7 cellular contexts compared by ENCODE assay signal in genomic region chr19:3785938-3786824, GRCh38. TPM values are rescaled to one million over a fixed set of nuclear protein-coding genes. Genes with fewer than 3 reads are reported as not detected.
A peak's percentile ranks its signal among the peaks of the same experiment; 100 is the strongest.
DNase-seq lines count a peak whose midpoint lies in the region; ATAC-seq and TF ChIP-seq lines count a peak whose summit lies in the region.

Gene MATK, minus strand, starts transcription at chr19:3786381. Its CDS starts 1,246 bp downstream, at chr19:3785135.

- DNase-seq in WERI-Rb-1 (no peak), hepatocyte (ENCODE audit: low spot score) (no peak), COR-L47 (lab: John Stamatoyannopoulos, UW) (no peak)
- peak; percentile 35 for DNase-seq in stimulated activated CD8-positive, alpha-beta memory T cell treated with anti-CD3 and anti-CD28 coated beads, Interleukin-4, amount 100 ng/mL, for 24 hours (ENCODE audit: low read depth)

- no peak within 1 kb of the TSS for H2AFZ ChIP-seq in hepatocyte

- TF ChIP-seq CTCF in WERI-Rb-1 (IDR thresholded peaks at IDR 0.05; ENCODE audit: low read depth, low read length) (no peak), hepatocyte (IDR thresholded peaks at IDR 0.05; ENCODE audit: poor library complexity) (no peak)

- H3K36me3 ChIP-seq in HUES6 (ENCODE audit: control insufficient read depth, insufficient read depth, low read length) (peaks cover 8% of the 10 kb centered on the region; the same call in 1 of the 2 replicates), WERI-Rb-1 (peaks cover 31% of the 10 kb centered on the region), hepatocyte (replicated peaks; ENCODE audit: insufficient read depth, low read depth) (no peaks in the 10 kb centered on the region)

- no peaks in the 10 kb centered on the region for H3K79me2 ChIP-seq in hepatocyte

- H3K27ac ChIP-seq in HUES6 (ENCODE audit: low read depth, low read length) = no peak within 1 kb of the TSS
- peak within 1 kb of the TSS; percentile 88 for H3K27ac ChIP-seq in WERI-Rb-1
- no peak within 1 kb of the TSS for H3K27ac ChIP-seq in hepatocyte

- H3K4me2 ChIP-seq in hepatocyte = peak within 1 kb of the TSS; percentile 86

- H3K9ac ChIP-seq in HUES6 (ENCODE audit: low read length) = peak within 1 kb of the TSS; percentile 65

- ATAC-seq in GM18858 (IDR thresholded peaks at IDR 0.05; ENCODE audit: unreplicated experiment) (no peak), GM21619 (IDR thresholded peaks at IDR 0.05; ENCODE audit: unreplicated experiment) (no peak)

- H3K4me3 ChIP-seq in HUES6 (ENCODE audit: low read depth, low read length) (peak within 1 kb of the TSS; percentile 71), WERI-Rb-1 (ENCODE audit: low read depth, low read length) (peak within 1 kb of the TSS; percentile 79), hepatocyte (no peak within 1 kb of the TSS)

- H3K27me3 ChIP-seq in HUES6 (ENCODE audit: control insufficient read depth, insufficient read depth, low read length) (peaks cover 45% of the 10 kb centered on the region), WERI-Rb-1 (ENCODE audit: insufficient read depth, low read depth, severe bottlenecking) (no peaks in the 10 kb centered on the region), hepatocyte (peaks cover 30% of the 10 kb centered on the region)

- WGBS in hepatocyte (ENCODE audit: low lambda C conversion rate, missing lambda C conversion rate) = 27% methylated on average over 23 of the region's 101 CpGs

- no peaks in the 10 kb centered on the region for H3K9me2 ChIP-seq in hepatocyte (replicated peaks; ENCODE audit: insufficient read depth)

- no peaks in the 10 kb centered on the region for H4K20me1 ChIP-seq in hepatocyte (ENCODE audit: insufficient read depth, poor library complexity, severe bottlenecking)

- peaks cover 9% of the 10 kb centered on the region; the same call in 1 of the 2 replicates for H3K4me1 ChIP-seq in HUES6 (ENCODE audit: control insufficient read depth, insufficient read depth, low read length)
- no peaks in the 10 kb centered on the region for H3K4me1 ChIP-seq in hepatocyte (ENCODE audit: insufficient read depth)

- H3K9me3 ChIP-seq in HUES6 (ENCODE audit: control insufficient read depth, insufficient read depth, low read depth, low read length) (peaks cover 15% of the 10 kb centered on the region), WERI-Rb-1 (ENCODE audit: severe bottlenecking) (peaks cover 12% of the 10 kb centered on the region), hepatocyte (ENCODE audit: low read depth) (peaks cover 2% of the 10 kb centered on the region)

RNA-seq across cellular contexts. Expression of gene MATK, which starts in this region (rescaled TPM):
- total RNA-seq in hepatocyte = not detected in 2 replicates
- 0.34 and 0.50 TPM in 2 replicates for polyA plus RNA-seq in hepatocyte
